1 cellular context compared by ENCODE assay signal in genomic region chr17:80986816-80987480, GRCh38.
TF ChIP-seq lines count a peak whose summit lies in the region.

No MANE protein-coding gene starts in this region.

TF ChIP-seq in H1, 55 proteins besides CTCF, POLR2A, EP300 and RAD21:
- TF ChIP-seq SP1 (IDR thresholded peaks at IDR 0.05; ENCODE audit: low read depth, low read length), result no peak
- TF ChIP-seq RNF2 (IDR thresholded peaks at IDR 0.05; ENCODE audit: borderline replicate concordance, low read depth, low read length, missing control alignments, poor library complexity, severe bottlenecking), result no peak
- TF ChIP-seq FOSL1 (IDR thresholded peaks at IDR 0.05; ENCODE audit: insufficient read depth, low read depth, low read length), result no peak
- TF ChIP-seq SIN3A (conservative IDR thresholded peaks at IDR 0.05 in 1 of 2, IDR thresholded peaks at IDR 0.05 in 1 of 2; ENCODE audit: low read depth in 1 of 2, low read length in 2 of 2), result no peak
- TF ChIP-seq, protein P1, sequence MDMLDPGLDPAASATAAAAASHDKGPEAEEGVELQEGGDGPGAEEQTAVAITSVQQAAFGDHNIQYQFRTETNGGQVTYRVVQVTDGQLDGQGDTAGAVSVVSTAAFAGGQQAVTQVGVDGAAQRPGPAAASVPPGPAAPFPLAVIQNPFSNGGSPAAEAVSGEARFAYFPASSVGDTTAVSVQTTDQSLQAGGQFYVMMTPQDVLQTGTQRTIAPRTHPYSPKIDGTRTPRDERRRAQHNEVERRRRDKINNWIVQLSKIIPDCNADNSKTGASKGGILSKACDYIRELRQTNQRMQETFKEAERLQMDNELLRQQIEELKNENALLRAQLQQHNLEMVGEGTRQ (IDR thresholded peaks at IDR 0.05; ENCODE audit: low read length), result no peak
- no peak for TF ChIP-seq GTF2F1 (IDR thresholded peaks at IDR 0.05; ENCODE audit: borderline replicate concordance, low read depth, low read length)
- no peak for TF ChIP-seq RXRA (IDR thresholded peaks at IDR 0.05; ENCODE audit: insufficient read depth, low read depth, low read length)
- TF ChIP-seq TEAD4 (IDR thresholded peaks at IDR 0.05; ENCODE audit: low read depth, low read length), result no peak
